Comparison of ENCODE assay signal across 1 cellular context in the genomic region with DNA sequence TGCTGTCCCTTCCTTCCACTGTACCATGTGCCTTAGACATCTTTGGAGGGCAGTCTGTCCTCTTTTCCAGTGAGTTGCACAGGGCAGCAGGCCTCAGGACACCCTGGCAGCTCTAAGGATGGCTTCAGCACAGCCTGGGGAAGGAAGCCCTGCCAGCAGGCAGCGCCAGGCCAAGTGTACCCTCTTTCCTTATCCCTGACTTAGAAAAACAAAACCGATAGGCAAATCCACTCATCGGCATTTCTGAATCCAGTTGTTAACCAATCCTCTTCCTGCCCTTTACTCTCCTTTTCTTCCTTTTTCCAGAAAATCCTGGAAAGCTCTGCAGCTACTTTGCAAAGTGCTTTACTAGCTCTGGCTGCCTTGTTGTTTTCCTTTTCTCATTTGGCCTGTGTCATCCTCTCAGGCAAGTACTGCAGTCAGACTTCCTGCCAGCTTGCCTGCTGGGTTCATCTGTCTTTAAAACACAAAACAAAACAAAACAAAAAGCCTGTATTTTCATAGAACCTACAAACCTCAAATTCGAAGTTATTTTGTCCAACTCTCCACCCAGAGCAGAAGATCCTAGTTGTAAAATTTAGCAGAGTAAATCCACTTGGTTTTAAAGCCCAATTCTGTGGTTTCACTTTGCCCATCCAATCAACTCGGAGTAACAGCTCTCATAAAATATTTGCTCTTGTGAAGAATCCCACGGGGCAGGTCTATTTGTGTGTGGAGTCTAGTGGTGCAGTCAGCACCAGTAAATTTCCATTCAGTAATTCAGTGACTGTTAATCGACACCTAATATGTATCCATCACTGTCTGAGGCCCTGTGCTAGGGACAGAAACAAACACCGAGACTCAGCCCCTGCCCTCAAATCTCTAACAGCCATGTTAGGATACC.
TF ChIP-seq lines count a peak whose summit lies in the region.

No MANE protein-coding gene starts in this region.

TF ChIP-seq in GM23338, 12 proteins besides CTCF, POLR2A, EP300 and RAD21 (continued from another document):
- TF ChIP-seq, protein P1, sequence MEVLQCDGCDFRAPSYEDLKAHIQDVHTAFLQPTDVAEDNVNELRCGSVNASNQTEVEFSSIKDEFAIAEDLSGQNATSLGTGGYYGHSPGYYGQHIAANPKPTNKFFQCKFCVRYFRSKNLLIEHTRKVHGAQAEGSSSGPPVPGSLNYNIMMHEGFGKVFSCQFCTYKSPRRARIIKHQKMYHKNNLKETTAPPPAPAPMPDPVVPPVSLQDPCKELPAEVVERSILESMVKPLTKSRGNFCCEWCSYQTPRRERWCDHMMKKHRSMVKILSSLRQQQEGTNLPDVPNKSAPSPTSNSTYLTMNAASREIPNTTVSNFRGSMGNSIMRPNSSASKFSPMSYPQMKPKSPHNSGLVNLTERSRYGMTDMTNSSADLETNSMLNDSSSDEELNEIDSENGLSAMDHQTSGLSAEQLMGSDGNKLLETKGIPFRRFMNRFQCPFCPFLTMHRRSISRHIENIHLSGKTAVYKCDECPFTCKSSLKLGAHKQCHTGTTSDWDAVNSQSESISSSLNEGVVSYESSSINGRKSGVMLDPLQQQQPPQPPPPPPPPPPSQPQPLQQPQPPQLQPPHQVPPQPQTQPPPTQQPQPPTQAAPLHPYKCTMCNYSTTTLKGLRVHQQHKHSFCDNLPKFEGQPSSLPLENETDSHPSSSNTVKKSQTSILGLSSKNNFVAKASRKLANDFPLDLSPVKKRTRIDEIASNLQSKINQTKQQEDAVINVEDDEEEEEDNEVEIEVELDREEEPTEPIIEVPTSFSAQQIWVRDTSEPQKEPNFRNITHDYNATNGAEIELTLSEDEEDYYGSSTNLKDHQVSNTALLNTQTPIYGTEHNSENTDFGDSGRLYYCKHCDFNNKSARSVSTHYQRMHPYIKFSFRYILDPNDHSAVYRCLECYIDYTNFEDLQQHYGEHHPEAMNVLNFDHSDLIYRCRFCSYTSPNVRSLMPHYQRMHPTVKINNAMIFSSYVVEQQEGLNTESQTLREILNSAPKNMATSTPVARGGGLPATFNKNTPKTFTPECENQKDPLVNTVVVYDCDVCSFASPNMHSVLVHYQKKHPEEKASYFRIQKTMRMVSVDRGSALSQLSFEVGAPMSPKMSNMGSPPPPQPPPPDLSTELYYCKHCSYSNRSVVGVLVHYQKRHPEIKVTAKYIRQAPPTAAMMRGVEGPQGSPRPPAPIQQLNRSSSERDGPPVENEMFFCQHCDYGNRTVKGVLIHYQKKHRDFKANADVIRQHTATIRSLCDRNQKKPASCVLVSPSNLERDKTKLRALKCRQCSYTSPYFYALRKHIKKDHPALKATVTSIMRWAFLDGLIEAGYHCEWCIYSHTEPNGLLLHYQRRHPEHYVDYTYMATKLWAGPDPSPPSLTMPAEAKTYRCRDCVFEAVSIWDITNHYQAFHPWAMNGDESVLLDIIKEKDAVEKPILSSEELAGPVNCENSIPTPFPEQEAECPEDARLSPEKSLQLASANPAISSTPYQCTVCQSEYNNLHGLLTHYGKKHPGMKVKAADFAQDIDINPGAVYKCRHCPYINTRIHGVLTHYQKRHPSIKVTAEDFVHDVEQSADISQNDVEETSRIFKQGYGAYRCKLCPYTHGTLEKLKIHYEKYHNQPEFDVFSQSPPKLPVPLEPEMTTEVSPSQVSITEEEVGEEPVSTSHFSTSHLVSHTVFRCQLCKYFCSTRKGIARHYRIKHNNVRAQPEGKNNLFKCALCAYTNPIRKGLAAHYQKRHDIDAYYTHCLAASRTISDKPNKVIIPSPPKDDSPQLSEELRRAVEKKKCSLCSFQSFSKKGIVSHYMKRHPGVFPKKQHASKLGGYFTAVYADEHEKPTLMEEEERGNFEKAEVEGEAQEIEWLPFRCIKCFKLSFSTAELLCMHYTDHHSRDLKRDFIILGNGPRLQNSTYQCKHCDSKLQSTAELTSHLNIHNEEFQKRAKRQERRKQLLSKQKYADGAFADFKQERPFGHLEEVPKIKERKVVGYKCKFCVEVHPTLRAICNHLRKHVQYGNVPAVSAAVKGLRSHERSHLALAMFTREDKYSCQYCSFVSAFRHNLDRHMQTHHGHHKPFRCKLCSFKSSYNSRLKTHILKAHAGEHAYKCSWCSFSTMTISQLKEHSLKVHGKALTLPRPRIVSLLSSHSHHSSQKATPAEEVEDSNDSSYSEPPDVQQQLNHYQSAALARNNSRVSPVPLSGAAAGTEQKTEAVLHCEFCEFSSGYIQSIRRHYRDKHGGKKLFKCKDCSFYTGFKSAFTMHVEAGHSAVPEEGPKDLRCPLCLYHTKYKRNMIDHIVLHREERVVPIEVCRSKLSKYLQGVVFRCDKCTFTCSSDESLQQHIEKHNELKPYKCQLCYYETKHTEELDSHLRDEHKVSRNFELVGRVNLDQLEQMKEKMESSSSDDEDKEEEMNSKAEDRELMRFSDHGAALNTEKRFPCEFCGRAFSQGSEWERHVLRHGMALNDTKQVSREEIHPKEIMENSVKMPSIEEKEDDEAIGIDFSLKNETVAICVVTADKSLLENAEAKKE (CRISPR knock-in tag; IDR thresholded peaks at IDR 0.05), result no peak
- TF ChIP-seq, protein P2, sequence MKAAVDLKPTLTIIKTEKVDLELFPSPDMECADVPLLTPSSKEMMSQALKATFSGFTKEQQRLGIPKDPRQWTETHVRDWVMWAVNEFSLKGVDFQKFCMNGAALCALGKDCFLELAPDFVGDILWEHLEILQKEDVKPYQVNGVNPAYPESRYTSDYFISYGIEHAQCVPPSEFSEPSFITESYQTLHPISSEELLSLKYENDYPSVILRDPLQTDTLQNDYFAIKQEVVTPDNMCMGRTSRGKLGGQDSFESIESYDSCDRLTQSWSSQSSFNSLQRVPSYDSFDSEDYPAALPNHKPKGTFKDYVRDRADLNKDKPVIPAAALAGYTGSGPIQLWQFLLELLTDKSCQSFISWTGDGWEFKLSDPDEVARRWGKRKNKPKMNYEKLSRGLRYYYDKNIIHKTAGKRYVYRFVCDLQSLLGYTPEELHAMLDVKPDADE (IDR thresholded peaks at IDR 0.05), result no peak
- TF ChIP-seq REST (IDR thresholded peaks at IDR 0.05; ENCODE audit: unreplicated experiment) (no peak), CREB1 (CRISPR knock-in tag; IDR thresholded peaks at IDR 0.05; ENCODE audit: low read depth) (no peak), EZH2phosphoT487 (IDR thresholded peaks at IDR 0.05; ENCODE audit: unreplicated experiment) (no peak), ZNF114 (CRISPR knock-in tag; IDR thresholded peaks at IDR 0.05) (no peak), JUNB (IDR thresholded peaks at IDR 0.05; ENCODE audit: unreplicated experiment) (no peak), STAT1 (IDR thresholded peaks at IDR 0.05; ENCODE audit: unreplicated experiment) (no peak)
